In the genomic region with DNA sequence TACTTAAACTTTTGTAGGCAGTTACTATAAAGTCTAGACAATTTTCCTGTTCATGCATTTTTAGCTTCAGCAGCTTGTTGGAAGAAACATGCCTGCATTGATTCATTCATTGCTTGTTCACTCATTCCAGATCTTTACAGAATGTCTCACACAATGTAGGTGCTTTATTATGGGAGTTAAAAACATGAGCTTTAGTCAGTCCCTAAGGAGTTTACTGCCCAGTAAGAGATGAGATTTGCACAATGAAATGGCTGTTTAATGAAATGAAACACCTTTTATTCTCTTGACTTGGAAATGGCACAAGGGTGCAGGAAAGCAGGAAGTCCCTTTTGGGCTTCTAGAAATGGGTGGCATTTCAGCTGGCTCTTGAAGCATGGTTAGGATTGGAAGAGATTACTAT, we compare ENCODE assay signal across 11 cellular contexts. TPM values are rescaled to one million over a fixed set of nuclear protein-coding genes. Genes with fewer than 3 reads are reported as not detected.
DNase-seq lines count a peak whose midpoint lies in the region; ATAC-seq, FAIRE-seq and TF ChIP-seq lines count a peak whose summit lies in the region.
"Had no signal": no experiment of that assay in that cellular context is flagged by ENCODE, and none has a peak within 500 bp of the region (broad histone marks: within the 10 kb centered on the region; RNA-seq: fewer than 3 reads in every experiment).

No MANE protein-coding gene starts in this region.

- H3K4me2 ChIP-seq in endothelial cell of umbilical vein (ENCODE audit: insufficient read depth, low read length) = peak overlapping the region; percentile 67

- no peak for TF ChIP-seq POLR2A in endothelial cell of umbilical vein (IDR thresholded peaks at IDR 0.05; ENCODE audit: low read depth, low read length)

- H3K4me3 Mint-ChIP-seq in activated CD4-positive, alpha-beta T cell treated with anti-CD3 and anti-CD28 coated beads, Interleukin-2, amount 10 ng/mL, durations not matched to agents 7 days and 5 days = no peak overlapping the region
- H3K4me3 Mint-ChIP-seq: T-helper 1 cell treated with Interleukin-12 subunit alpha and Interleukin-12 subunit beta and Interleukin-4 antibody, amounts not matched to agents 30 μg/mL and 1 μg/mL, for 36 hours had no signal

- H3K4me1 Mint-ChIP-seq in activated CD4-positive, alpha-beta T cell treated with anti-CD3 and anti-CD28 coated beads, Interleukin-2, amount 10 ng/mL, durations not matched to agents 7 days and 5 days = peaks cover 42% of the 10 kb centered on the region

- no peak overlapping the region for H2AFZ ChIP-seq in endothelial cell of umbilical vein (ENCODE audit: low read depth, low read length)

- ATAC-seq in Panc1 (no peak), HG03175 (IDR thresholded peaks at IDR 0.05; ENCODE audit: unreplicated experiment) (no peak), GM18858 (IDR thresholded peaks at IDR 0.05; ENCODE audit: unreplicated experiment) (no peak)

- H3K4me1 ChIP-seq in Panc1 (ENCODE audit: control insufficient read depth, insufficient read depth, low read length) (peaks cover 29% of the 10 kb centered on the region), endothelial cell of umbilical vein (ENCODE audit: control insufficient read depth, extremely low read depth, insufficient read depth, low read length) (peaks cover 34% of the 10 kb centered on the region)

- no peaks in the 10 kb centered on the region for H3K27me3 ChIP-seq in Panc1 (ENCODE audit: control insufficient read depth, insufficient read depth, low read length)
- H3K27me3 ChIP-seq in endothelial cell of umbilical vein (ENCODE audit: control insufficient read depth in 2 of 2, insufficient read depth in 2 of 2, low read length in 2 of 2) = no peaks in the 10 kb centered on the region

- TF ChIP-seq CTCF in Panc1 (IDR thresholded peaks at IDR 0.05) (no peak), endothelial cell of umbilical vein (IDR thresholded peaks at IDR 0.05; ENCODE audit: extremely low read depth in 1 of 2, insufficient read depth in 1 of 2, low read depth in 1 of 2, low read length in 2 of 2) (no peak), retinal pigment epithelial cell (conservative IDR thresholded peaks at IDR 0.05; ENCODE audit: low read depth, low read length) (no peak)

- no peaks in the 10 kb centered on the region for H3K27me3 Mint-ChIP-seq in activated CD4-positive, alpha-beta T cell treated with anti-CD3 and anti-CD28 coated beads, Interleukin-2, amount 10 ng/mL, durations not matched to agents 7 days and 5 days

- H3K27ac Mint-ChIP-seq in activated CD4-positive, alpha-beta T cell treated with anti-CD3 and anti-CD28 coated beads, Interleukin-2, amount 10 ng/mL, durations not matched to agents 7 days and 5 days = peak overlapping the region; percentile 12
- H3K27ac Mint-ChIP-seq: T-helper 1 cell treated with Interleukin-12 subunit alpha and Interleukin-12 subunit beta and Interleukin-4 antibody, amounts not matched to agents 30 μg/mL and 1 μg/mL, for 36 hours had no signal

- in situ Hi-C loops in Panc1 (cut with HindIII; ENCODE audit: low pct_unique_long_range_greater_than_20kb, low sequenced_read_pairs) = no loop called here

- H3K9me3 Mint-ChIP-seq in activated CD4-positive, alpha-beta T cell treated with anti-CD3 and anti-CD28 coated beads, Interleukin-2, amount 10 ng/mL, durations not matched to agents 7 days and 5 days = no peaks in the 10 kb centered on the region
- H3K9me3 Mint-ChIP-seq: T-helper 1 cell treated with Interleukin-12 subunit alpha and Interleukin-12 subunit beta and Interleukin-4 antibody, amounts not matched to agents 30 μg/mL and 1 μg/mL, for 36 hours had no signal

- H3K9ac ChIP-seq in endothelial cell of umbilical vein (replicated peaks; ENCODE audit: extremely low read depth, insufficient read depth, low read length) = no peak overlapping the region

- H3K4me3 ChIP-seq in Panc1 (ENCODE audit: low read depth in 2 of 2, low read length in 2 of 2) (peak overlapping the region; percentile 72 to 91), endothelial cell of umbilical vein (replicated peaks in 1 of 3; ENCODE audit: insufficient read depth in 1 of 3, low read depth in 1 of 3, low read length in 3 of 3) (peak overlapping the region in 1 of 3 experiments; percentile 12), retinal pigment epithelial cell (ENCODE audit: low read length) (peak overlapping the region; percentile 16)

- BruUV-seq in Panc1 (replicated peaks; lab: Mats Ljungman, UMichigan) (TSS peak; percentile 69), endothelial cell of umbilical vein (replicated peaks; lab: Mats Ljungman, UMichigan) (TSS peak; percentile 2)

- H3K9me1 ChIP-seq in endothelial cell of umbilical vein (replicated peaks; ENCODE audit: control insufficient read depth, extremely low read depth, insufficient read depth, low read length) = no peaks in the 10 kb centered on the region

- peak; percentile 49 for FAIRE-seq in endothelial cell of umbilical vein (lab: Jason Lieb, UNC)

- H3K9me3 ChIP-seq in Panc1 (ENCODE audit: control insufficient read depth, insufficient read depth, low read depth, low read length) (no peaks in the 10 kb centered on the region), endothelial cell of umbilical vein (replicated peaks; ENCODE audit: control insufficient read depth, insufficient read depth, low read length) (no peaks in the 10 kb centered on the region)

- dilution Hi-C loops in endothelial cell of umbilical vein (cut with MboI; ENCODE audit: extremely low pct_ligation_motif_present, low sequenced_read_pairs) = no loop called here

- H3K36me3 ChIP-seq in Panc1 (ENCODE audit: control insufficient read depth, insufficient read depth, low read length) (no peaks in the 10 kb centered on the region; the same call in none of the 2 replicates), endothelial cell of umbilical vein (ENCODE audit: control insufficient read depth in 2 of 2, extremely low read depth in 1 of 2, insufficient read depth in 2 of 2, low read length in 2 of 2) (no peaks in the 10 kb centered on the region)

- CTCF ChIA-PET in activated CD4-positive, alpha-beta T cell treated with anti-CD3 and anti-CD28 coated beads, Interleukin-2, amount 10 ng/mL, durations not matched to agents 7 days and 5 days (lab: Charles Lee) = interaction anchor here (0.6 to 1.4 kb wide), 3 partner anchors 210 to 426 kb away, joined by 3 read pairs; partner anchors contain the start of gene MGARP
- CTCF ChIA-PET in Panc1 (lab: Charles Lee) = no interaction called here
- CTCF ChIA-PET in endothelial cell of umbilical vein (lab: Charles Lee) = interaction anchor here (10.0 kb wide), 1 partner anchor 11 kb away, joined by 124 read pairs; no protein-coding TSS in a partner anchor

- H3K27ac ChIP-seq in Panc1 (ENCODE audit: low read length) (peak overlapping the region; percentile 69), endothelial cell of umbilical vein (ENCODE audit: insufficient read depth, low read depth, low read length) (no peak overlapping the region)

- no peak for DNase-seq in activated CD4-positive, alpha-beta T cell treated with anti-CD3 and anti-CD28 coated beads, Interleukin-2, amount 10 ng/mL, durations not matched to agents 7 days and 5 days
- no peak for DNase-seq in activated CD4-positive, alpha-beta T cell treated with anti-CD3 and anti-CD28 coated beads, Interleukin-2, amount 50 U/mL, for 4 hours
- no peak for DNase-seq in Panc1 (ENCODE audit: low read depth, low spot score)
- DNase-seq in endothelial cell of umbilical vein (ENCODE audit: low read depth, low spot score) = peak; percentile 23
- no peak for DNase-seq in retinal pigment epithelial cell (ENCODE audit: low read depth)
- no peak for DNase-seq in putamen (ENCODE audit: low spot score)
- DNase-seq: activated naive CD4-positive, alpha-beta T cell treated with Interleukin-2 at 50 U/mL for 16 hours; GOT3 had no signal

- peaks cover 4% of the 10 kb centered on the region for H4K20me1 ChIP-seq in endothelial cell of umbilical vein (replicated peaks; ENCODE audit: control insufficient read depth, extremely low read depth, insufficient read depth, low read length)

- H3K79me2 ChIP-seq in endothelial cell of umbilical vein (ENCODE audit: control insufficient read depth, insufficient read depth, low read length) = peaks cover 77% of the 10 kb centered on the region

- peaks cover 8% of the 10 kb centered on the region for H3K36me3 Mint-ChIP-seq in activated CD4-positive, alpha-beta T cell treated with anti-CD3 and anti-CD28 coated beads, Interleukin-2, amount 10 ng/mL, durations not matched to agents 7 days and 5 days (ENCODE audit: low read depth)

- intact Hi-C loops in Panc1 (cut with micrococcal nuclease; ENCODE audit: unreplicated experiment) = no loop called here
- intact Hi-C loops in endothelial cell of umbilical vein (cut with micrococcal nuclease) = loop anchor here (10.0 kb wide), 2 partner anchors 904 to 1076 kb away; no protein-coding TSS in a partner anchor

- POLR2A ChIA-PET in activated CD4-positive, alpha-beta T cell treated with anti-CD3 and anti-CD28 coated beads, Interleukin-2, amount 10 ng/mL, durations not matched to agents 7 days and 5 days (lab: Charles Lee) = no interaction called here
- POLR2A ChIA-PET in Panc1 (lab: Charles Lee) (no interaction called here), endothelial cell of umbilical vein (lab: Charles Lee) (interaction anchor here (0.5 kb wide), 2 partner anchors 12 to 24 kb away, joined by 3 read pairs; no protein-coding TSS in a partner anchor)

TF ChIP-seq in endothelial cell of umbilical vein, 7 proteins besides CTCF, POLR2A, EP300 and RAD21 (continues in another document):
- TF ChIP-seq MYC (IDR thresholded peaks at IDR 0.05; ENCODE audit: low read depth, low read length) = no peak
- TF ChIP-seq, protein P1, sequence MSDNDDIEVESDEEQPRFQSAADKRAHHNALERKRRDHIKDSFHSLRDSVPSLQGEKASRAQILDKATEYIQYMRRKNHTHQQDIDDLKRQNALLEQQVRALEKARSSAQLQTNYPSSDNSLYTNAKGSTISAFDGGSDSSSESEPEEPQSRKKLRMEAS (IDR thresholded peaks at IDR 0.05; ENCODE audit: insufficient read depth, insufficient read length) = no peak
- no peak for TF ChIP-seq JUN (IDR thresholded peaks at IDR 0.05; ENCODE audit: borderline replicate concordance, insufficient read depth, insufficient read length, low read depth)
- no peak for TF ChIP-seq FOS (IDR thresholded peaks at IDR 0.05; ENCODE audit: borderline replicate concordance, insufficient read depth, low read length)

RNA-seq across cellular contexts. Expression of gene NOCT, which starts 2.9 kb away (rescaled TPM):
- 1 to 10 TPM; 5.4 to 6.8 TPM for total RNA-seq in activated CD4-positive, alpha-beta T cell treated with anti-CD3 and anti-CD28 coated beads, Interleukin-2, amount 10 ng/mL, durations not matched to agents 7 days and 5 days
- 17.1 TPM for total RNA-seq in Panc1 (2021; ENCODE audit: unreplicated experiment)
- 6.5 TPM for polyA plus RNA-seq in Panc1 (2012; ENCODE audit: insufficient read length)
- total RNA-seq in endothelial cell of umbilical vein = 20.1 and 20.7 TPM in 2 replicates
- polyA plus RNA-seq in endothelial cell of umbilical vein = 7.6 and 7.9 TPM in 2 replicates
- 8.7 and 10.3 TPM in 2 replicates for polyA plus RNA-seq in endothelial cell of umbilical vein (2011; cell fraction: cytosol; rRNA removed)
- 19.3 and 21.0 TPM in 2 replicates for polyA plus RNA-seq in endothelial cell of umbilical vein (2011; cell fraction: nucleus; rRNA removed)
- 19.4 and 20.4 TPM in 2 replicates for polyA plus RNA-seq in endothelial cell of umbilical vein (2012)
- polyA minus RNA-seq in endothelial cell of umbilical vein = 30.2 and 31.6 TPM in 2 replicates
- polyA minus RNA-seq in endothelial cell of umbilical vein (2011; cell fraction: cytosol; rRNA and poly(A)+ RNA removed) = 12.6 TPM
- 37.7 and 43.2 TPM in 2 replicates for polyA minus RNA-seq in endothelial cell of umbilical vein (2011; cell fraction: nucleus; rRNA and poly(A)+ RNA removed)
